ENCODE assay signal across 2 cellular contexts in the genomic region with DNA sequence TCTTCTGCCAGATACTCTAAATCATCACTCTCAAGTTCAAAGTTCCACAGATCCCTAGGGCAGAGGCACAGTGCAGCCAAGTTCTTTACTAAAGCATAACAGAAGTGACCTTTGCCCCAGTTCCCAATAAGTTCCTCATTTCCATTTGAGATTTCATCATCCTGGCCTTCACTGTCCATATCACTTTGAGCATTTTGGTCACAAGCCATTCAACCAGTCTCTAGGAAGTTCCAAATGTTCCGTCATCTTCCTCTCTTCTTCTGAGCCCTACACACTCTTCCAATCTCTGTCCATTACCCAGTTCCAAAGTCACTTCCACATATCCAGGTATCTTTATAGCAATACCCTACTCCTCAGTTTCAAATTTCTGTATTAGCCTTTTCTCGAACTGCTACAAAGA.
TF ChIP-seq lines count a peak whose summit lies in the region.

No MANE protein-coding gene starts in this region.

TF ChIP-seq in WTC11, 78 proteins besides CTCF, POLR2A, EP300 and RAD21 (continued from another document):
- TF ChIP-seq, protein P1, sequence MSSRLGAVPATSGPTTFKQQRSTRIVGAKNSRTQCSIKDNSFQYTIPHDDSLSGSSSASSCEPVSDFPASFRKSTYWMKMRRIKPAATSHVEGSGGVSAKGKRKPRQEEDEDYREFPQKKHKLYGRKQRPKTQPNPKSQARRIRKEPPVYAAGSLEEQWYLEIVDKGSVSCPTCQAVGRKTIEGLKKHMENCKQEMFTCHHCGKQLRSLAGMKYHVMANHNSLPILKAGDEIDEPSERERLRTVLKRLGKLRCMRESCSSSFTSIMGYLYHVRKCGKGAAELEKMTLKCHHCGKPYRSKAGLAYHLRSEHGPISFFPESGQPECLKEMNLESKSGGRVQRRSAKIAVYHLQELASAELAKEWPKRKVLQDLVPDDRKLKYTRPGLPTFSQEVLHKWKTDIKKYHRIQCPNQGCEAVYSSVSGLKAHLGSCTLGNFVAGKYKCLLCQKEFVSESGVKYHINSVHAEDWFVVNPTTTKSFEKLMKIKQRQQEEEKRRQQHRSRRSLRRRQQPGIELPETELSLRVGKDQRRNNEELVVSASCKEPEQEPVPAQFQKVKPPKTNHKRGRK (CRISPR knock-in tag; IDR thresholded peaks at IDR 0.05; ENCODE audit: borderline replicate concordance): no peak

TF ChIP-seq in liver, 16 proteins besides CTCF, POLR2A, EP300 and RAD21 (continued from another document):
- no peak for TF ChIP-seq FOXA1 (IDR thresholded peaks at IDR 0.05)
- TF ChIP-seq SP1 (IDR thresholded peaks at IDR 0.05): peak; percentile 96
- TF ChIP-seq, protein P2, sequence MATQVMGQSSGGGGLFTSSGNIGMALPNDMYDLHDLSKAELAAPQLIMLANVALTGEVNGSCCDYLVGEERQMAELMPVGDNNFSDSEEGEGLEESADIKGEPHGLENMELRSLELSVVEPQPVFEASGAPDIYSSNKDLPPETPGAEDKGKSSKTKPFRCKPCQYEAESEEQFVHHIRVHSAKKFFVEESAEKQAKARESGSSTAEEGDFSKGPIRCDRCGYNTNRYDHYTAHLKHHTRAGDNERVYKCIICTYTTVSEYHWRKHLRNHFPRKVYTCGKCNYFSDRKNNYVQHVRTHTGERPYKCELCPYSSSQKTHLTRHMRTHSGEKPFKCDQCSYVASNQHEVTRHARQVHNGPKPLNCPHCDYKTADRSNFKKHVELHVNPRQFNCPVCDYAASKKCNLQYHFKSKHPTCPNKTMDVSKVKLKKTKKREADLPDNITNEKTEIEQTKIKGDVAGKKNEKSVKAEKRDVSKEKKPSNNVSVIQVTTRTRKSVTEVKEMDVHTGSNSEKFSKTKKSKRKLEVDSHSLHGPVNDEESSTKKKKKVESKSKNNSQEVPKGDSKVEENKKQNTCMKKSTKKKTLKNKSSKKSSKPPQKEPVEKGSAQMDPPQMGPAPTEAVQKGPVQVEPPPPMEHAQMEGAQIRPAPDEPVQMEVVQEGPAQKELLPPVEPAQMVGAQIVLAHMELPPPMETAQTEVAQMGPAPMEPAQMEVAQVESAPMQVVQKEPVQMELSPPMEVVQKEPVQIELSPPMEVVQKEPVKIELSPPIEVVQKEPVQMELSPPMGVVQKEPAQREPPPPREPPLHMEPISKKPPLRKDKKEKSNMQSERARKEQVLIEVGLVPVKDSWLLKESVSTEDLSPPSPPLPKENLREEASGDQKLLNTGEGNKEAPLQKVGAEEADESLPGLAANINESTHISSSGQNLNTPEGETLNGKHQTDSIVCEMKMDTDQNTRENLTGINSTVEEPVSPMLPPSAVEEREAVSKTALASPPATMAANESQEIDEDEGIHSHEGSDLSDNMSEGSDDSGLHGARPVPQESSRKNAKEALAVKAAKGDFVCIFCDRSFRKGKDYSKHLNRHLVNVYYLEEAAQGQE (IDR thresholded peaks at IDR 0.05): peak; percentile 57
- TF ChIP-seq RXRA (IDR thresholded peaks at IDR 0.05): peak; percentile 90 to 92
- peak; percentile 83 for TF ChIP-seq HNF4G (IDR thresholded peaks at IDR 0.05)
- TF ChIP-seq JUND (IDR thresholded peaks at IDR 0.05): peak; percentile 72 to 76
- peak in 1 of 2 donors; percentile 52 for TF ChIP-seq EGR1 (IDR thresholded peaks at IDR 0.05; ENCODE audit: low read depth in 2 of 2)
- TF ChIP-seq, protein P3, sequence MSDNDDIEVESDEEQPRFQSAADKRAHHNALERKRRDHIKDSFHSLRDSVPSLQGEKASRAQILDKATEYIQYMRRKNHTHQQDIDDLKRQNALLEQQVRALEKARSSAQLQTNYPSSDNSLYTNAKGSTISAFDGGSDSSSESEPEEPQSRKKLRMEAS (IDR thresholded peaks at IDR 0.05): peak; percentile 78
- no peak for TF ChIP-seq NR2F2 (IDR thresholded peaks at IDR 0.05)
- TF ChIP-seq, protein P4, sequence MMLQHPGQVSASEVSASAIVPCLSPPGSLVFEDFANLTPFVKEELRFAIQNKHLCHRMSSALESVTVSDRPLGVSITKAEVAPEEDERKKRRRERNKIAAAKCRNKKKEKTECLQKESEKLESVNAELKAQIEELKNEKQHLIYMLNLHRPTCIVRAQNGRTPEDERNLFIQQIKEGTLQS (IDR thresholded peaks at IDR 0.05): peak; percentile 90
- TF ChIP-seq YY1 (IDR thresholded peaks at IDR 0.05): peak; percentile 73
